ENCODE assay signal across 25 cellular contexts in genomic region chr17:76864024-76864423, GRCh38. TPM values are rescaled to one million over a fixed set of nuclear protein-coding genes. Genes with fewer than 3 reads are reported as not detected.
"Had no signal": no experiment of that assay in that cellular context is flagged by ENCODE, and none has a peak within 500 bp of the region (broad histone marks: within the 10 kb centered on the region; RNA-seq: fewer than 3 reads in every experiment).

No MANE protein-coding gene starts in this region.

- ATAC-seq: effector memory CD8-positive, alpha-beta T cell; esophagus mucosa; gastrocnemius medialis; heart right ventricle; left cardiac atrium; left lung; lower lobe of right lung; mucosa of descending colon had no signal

- H3K4me1 ChIP-seq: colonic mucosa, gastrocnemius medialis had no signal

- H3K4me3 ChIP-seq: colonic mucosa, esophagus squamous epithelium, gastrocnemius medialis, heart right ventricle, left lung, lower lobe of right lung, mucosa of descending colon had no signal

- FAIRE-seq: endometrium, islet of Langerhans, keratinocyte had no signal

- H3K36me3 ChIP-seq: colonic mucosa, esophagus squamous epithelium, gastrocnemius medialis, heart right ventricle, left lung, lower lobe of right lung had no signal

- DNase-seq: colonic mucosa; cortex of kidney; effector CD8-positive, alpha-beta T cell; effector memory CD8-positive, alpha-beta T cell; endodermal cell; erythroblast; esophagus squamous epithelium; foreskin fibroblast; foreskin melanocyte; gastrocnemius medialis; glutamatergic neuron; head of caudate nucleus; heart right ventricle; hippocampal formation; left cardiac atrium; left lung; lower lobe of right lung; mesenchymal stem cell; mucosa of descending colon had no signal

- H3K27ac ChIP-seq: colonic mucosa, epithelial cell of prostate, esophagus squamous epithelium, gastrocnemius medialis, heart right ventricle, left lung, lower lobe of right lung had no signal

- H3K9me3 ChIP-seq: colonic mucosa, esophagus squamous epithelium, gastrocnemius medialis, heart right ventricle, left lung, lower lobe of right lung, mucosa of descending colon had no signal

RNA-seq across cellular contexts. Expression of gene MGAT5B, which starts 4.2 kb away (rescaled TPM):
- total RNA-seq: gastrocnemius medialis, left ventricle myocardium superior had no signal
